Comparison of ENCODE assay signal across 20 cellular contexts in genomic region chr1:112937495-112937894, GRCh38. TPM values are rescaled to one million over a fixed set of nuclear protein-coding genes. Genes with fewer than 3 reads are reported as not detected.
DNase-seq lines count a peak whose midpoint lies in the region; ATAC-seq, FAIRE-seq and TF ChIP-seq lines count a peak whose summit lies in the region.
"Had no signal": no experiment of that assay in that cellular context is flagged by ENCODE, and none has a peak within 500 bp of the region (broad histone marks: within the 10 kb centered on the region; RNA-seq: fewer than 3 reads in every experiment).

No MANE protein-coding gene starts in this region.

- H3F3A ChIP-seq in GM23248 (ENCODE audit: insufficient read depth) = peaks cover 52% of the 10 kb centered on the region

- POLR2A ChIA-PET in A549 (lab: Yijun Ruan, JAX) = interaction anchor here (4.5 kb wide), 1 partner anchor 19 kb away, joined by 21 read pairs; the partner anchor contains the start of gene SLC16A1

- H3K27ac ChIP-seq in A549 = peak overlapping the region; percentile 68 to 91; a peak in 5 of 6 replicates
- H3K27ac ChIP-seq in GM23248 = peak overlapping the region; percentile 84
- peak overlapping the region in 2 of 4 donors; percentile 6 to 25 for H3K27ac ChIP-seq in esophagus squamous epithelium
- H3K27ac ChIP-seq: vagina had no signal

- no peaks in the 10 kb centered on the region for H3K9me3 Mint-ChIP-seq in activated T-helper 17 cell treated with anti-CD3 and anti-CD28 coated beads, Interleukin-2, amount 50 U/mL, for 72 hours
- H3K9me3 Mint-ChIP-seq: activated B cell treated with CpG ODN at 0.5 μM for 24 hours; activated T-cell treated with anti-CD3 and anti-CD28 coated beads, Interleukin-2, amount 50 U/mL, for 4 hours; dendritic cell treated with granulocyte-macrophage colony-stimulating factor and Interleukin-4, amounts not matched to agents 40 ng/mL and 50 ng/mL, for 4 days; stimulated activated memory B cell treated with anti-CD40 and anti-IgM and Interleukin-4, amounts not matched to agents 10 μg/mL and 1 μg/mL and 100 μg/mL, for 72 hours had no signal

- TF ChIP-seq EP300 in A549 (IDR thresholded peaks at IDR 0.05) = no peak

- peaks cover 18% of the 10 kb centered on the region for H3K4me1 Mint-ChIP-seq in activated T-helper 17 cell treated with anti-CD3 and anti-CD28 coated beads, Interleukin-2, amount 50 U/mL, for 72 hours

- H3K4me3 ChIP-seq in A549 (no peak overlapping the region), GM23248 (peak overlapping the region; percentile 33), esophagus squamous epithelium (no peak overlapping the region)
- H3K4me3 ChIP-seq: vagina had no signal

- no peak overlapping the region for H2AFZ ChIP-seq in GM23248

- H3K4me1 ChIP-seq in A549 (peaks cover 42% of the 10 kb centered on the region), GM23248 (ENCODE audit: insufficient read depth) (peaks cover 50% of the 10 kb centered on the region), esophagus squamous epithelium (peaks cover 0 to 40% (median 23%) of the 10 kb centered on the region in 3 donors)

- no peak for TF ChIP-seq RAD21 in A549 (conservative IDR thresholded peaks at IDR 0.05 in 1 of 2, IDR thresholded peaks at IDR 0.05 in 1 of 2)

- no peak for FAIRE-seq in A549 (lab: Jason Lieb, UNC)

- no peaks in the 10 kb centered on the region for H3K27me3 Mint-ChIP-seq in activated T-helper 17 cell treated with anti-CD3 and anti-CD28 coated beads, Interleukin-2, amount 50 U/mL, for 72 hours
- H3K27me3 Mint-ChIP-seq: activated B cell treated with CpG ODN at 0.5 μM for 24 hours; dendritic cell treated with granulocyte-macrophage colony-stimulating factor and Interleukin-4, amounts not matched to agents 40 ng/mL and 50 ng/mL, for 4 days; stimulated activated memory B cell treated with anti-CD40 and anti-IgM and Interleukin-4, amounts not matched to agents 10 μg/mL and 1 μg/mL and 100 μg/mL, for 72 hours had no signal

- TF ChIP-seq POLR2A in A549 (IDR thresholded peaks at IDR 0.05; ENCODE audit: low read length) (no peak), esophagus squamous epithelium (IDR thresholded peaks at IDR 0.05) (no peak)

- no peak for ATAC-seq in A549
- no peak for ATAC-seq in activated T-helper 17 cell treated with anti-CD3 and anti-CD28 coated beads, Interleukin-2, amount 50 U/mL, for 72 hours (replicated peaks)
- peak; percentile 19 for ATAC-seq in left lobe of liver
- ATAC-seq in GM19035 (IDR thresholded peaks at IDR 0.05; ENCODE audit: unreplicated experiment) = no peak
- no peak for ATAC-seq in HG02759 (IDR thresholded peaks at IDR 0.05; ENCODE audit: unreplicated experiment)
- ATAC-seq: activated T-cell treated with anti-CD3 and anti-CD28 coated beads, Interleukin-2, amount 50 U/mL, for 4 hours; stimulated activated memory B cell treated with anti-CD40 and anti-IgM and Interleukin-4, amounts not matched to agents 10 μg/mL and 1 μg/mL and 100 μg/mL, for 72 hours had no signal

- in situ Hi-C loops in GM23248 (cut with MboI) = no loop called here

- H3K79me2 ChIP-seq in GM23248 (ENCODE audit: insufficient read depth) = peaks cover 85% of the 10 kb centered on the region

- peak overlapping the region; percentile 60 for H3K9ac ChIP-seq in GM23248

- H4K20me1 ChIP-seq in GM23248 (ENCODE audit: insufficient read depth) = no peaks in the 10 kb centered on the region

- no peaks in the 10 kb centered on the region for H3K36me3 ChIP-seq in GM23248 (ENCODE audit: low read depth)
- H3K36me3 ChIP-seq in esophagus squamous epithelium = no peaks in the 10 kb centered on the region
- H3K36me3 ChIP-seq: vagina had no signal

- TF ChIP-seq CTCF in A549 (IDR thresholded peaks at IDR 0.05) = no peak
- no peak for TF ChIP-seq CTCF in esophagus squamous epithelium (IDR thresholded peaks at IDR 0.05)

- CTCF ChIA-PET in A549 (lab: Yijun Ruan, JAX) = interaction anchor here (0.6 to 1.3 kb wide), 3 partner anchors 58 to 221 kb away, joined by 3 read pairs; no protein-coding TSS in a partner anchor

- peak overlapping the region; percentile 62 for H3K4me2 ChIP-seq in A549
- peak overlapping the region; percentile 72 for H3K4me2 ChIP-seq in GM23248 (ENCODE audit: unreplicated experiment)

- no peaks in the 10 kb centered on the region for H3K9me3 ChIP-seq in A549
- H3K9me3 ChIP-seq in GM23248 (ENCODE audit: low read depth) = no peaks in the 10 kb centered on the region
- no peaks in the 10 kb centered on the region for H3K9me3 ChIP-seq in esophagus squamous epithelium
- H3K9me3 ChIP-seq: vagina had no signal

- peak overlapping the region; percentile 53 for H3K4me3 Mint-ChIP-seq in activated T-helper 17 cell treated with anti-CD3 and anti-CD28 coated beads, Interleukin-2, amount 50 U/mL, for 72 hours
- H3K4me3 Mint-ChIP-seq: activated B cell treated with CpG ODN at 0.5 μM for 24 hours; activated T-cell treated with anti-CD3 and anti-CD28 coated beads, Interleukin-2, amount 50 U/mL, for 4 hours; dendritic cell treated with granulocyte-macrophage colony-stimulating factor and Interleukin-4, amounts not matched to agents 40 ng/mL and 50 ng/mL, for 4 days; stimulated activated memory B cell treated with anti-CD40 and anti-IgM and Interleukin-4, amounts not matched to agents 10 μg/mL and 1 μg/mL and 100 μg/mL, for 72 hours had no signal

- intact Hi-C loops in esophagus squamous epithelium (cut with DNase I) = no loop called here

- no peaks in the 10 kb centered on the region for H3K9me2 ChIP-seq in GM23248 (ENCODE audit: insufficient read depth)

- H3K27me3 ChIP-seq in GM23248 (replicated peaks; ENCODE audit: insufficient read depth) = no peaks in the 10 kb centered on the region
- no peaks in the 10 kb centered on the region for H3K27me3 ChIP-seq in esophagus squamous epithelium
- H3K27me3 ChIP-seq: vagina had no signal

- peak overlapping the region; percentile 77 for H3K27ac Mint-ChIP-seq in activated T-helper 17 cell treated with anti-CD3 and anti-CD28 coated beads, Interleukin-2, amount 50 U/mL, for 72 hours
- H3K27ac Mint-ChIP-seq: activated B cell treated with CpG ODN at 0.5 μM for 24 hours; dendritic cell treated with granulocyte-macrophage colony-stimulating factor and Interleukin-4, amounts not matched to agents 40 ng/mL and 50 ng/mL, for 4 days; stimulated activated memory B cell treated with anti-CD40 and anti-IgM and Interleukin-4, amounts not matched to agents 10 μg/mL and 1 μg/mL and 100 μg/mL, for 72 hours had no signal

- H3K36me3 Mint-ChIP-seq in activated T-helper 17 cell treated with anti-CD3 and anti-CD28 coated beads, Interleukin-2, amount 50 U/mL, for 72 hours (ENCODE audit: low read depth) = peaks cover 19% of the 10 kb centered on the region
- H3K36me3 Mint-ChIP-seq: stimulated activated memory B cell treated with anti-CD40 and anti-IgM and Interleukin-4, amounts not matched to agents 10 μg/mL and 1 μg/mL and 100 μg/mL, for 72 hours had no signal

- DNase-seq in A549 (ENCODE audit: low read depth in 1 of 2, low spot score in 1 of 2) = no peak
- peak; percentile 26 for DNase-seq in GM23248
- DNase-seq in left lobe of liver (ENCODE audit: low spot score) = no peak
- no peak for DNase-seq in esophagus squamous epithelium (lab: John Stamatoyannopoulos, UW)
- no peak for DNase-seq in midbrain (lab: John Stamatoyannopoulos, UW)
- DNase-seq: activated B cell treated with CpG ODN at 0.5 μM for 24 hours; activated T-cell treated with anti-CD3 and anti-CD28 coated beads, Interleukin-2, amount 50 U/mL, for 4 hours; amygdala; DMS79; islet precursor cell; NCI-H2081 treated with DMSO at 0.1 percent for 48 hours; NK-92 treated with Interleukin-12 subunit alpha and Interleukin-12 subunit beta, amount 100 ng/mL, for 24 hours; retina; stimulated activated CD4-positive, alpha-beta T cell treated with anti-CD3 and anti-CD28 coated beads, Interleukin-4, amount 100 ng/mL, for 1 hour had no signal

TF ChIP-seq in A549, 52 proteins besides CTCF, POLR2A, EP300 and RAD21 (continues in another document):
- TF ChIP-seq CHD4 (IDR thresholded peaks at IDR 0.05; ENCODE audit: borderline replicate concordance) = no peak
- TF ChIP-seq ELK1 (IDR thresholded peaks at IDR 0.05; ENCODE audit: low read depth, low read length) = no peak
- TF ChIP-seq NR3C1 (IDR thresholded peaks at IDR 0.05) = no peak
- no peak for TF ChIP-seq FOXS1 (CRISPR knock-in tag; IDR thresholded peaks at IDR 0.05)
- no peak for TF ChIP-seq ZNF302 (CRISPR knock-in tag; IDR thresholded peaks at IDR 0.05)
- TF ChIP-seq ZFP36 (IDR thresholded peaks at IDR 0.05; ENCODE audit: borderline replicate concordance, partially characterized antibody) = no peak
- no peak for TF ChIP-seq BCL3 (IDR thresholded peaks at IDR 0.05)

RNA-seq across cellular contexts. Expression of gene SLC16A1, which starts 18.5 kb away (rescaled TPM):
- polyA plus RNA-seq in A549 (2011; rRNA removed) (67.9 and 70.2 TPM in 2 replicates), A549 (2017; fragmentation: RNase III; extraction: RNeasy Plus Mini Kit Qiagen cat#74134 plus additional on column Dnase treatment) (39.7 to 45.0 TPM (median 42.7 TPM) in 3 replicates), GM23248 (2016; fragmentation: Nextera tagmentation; extraction: Ambion mirVana) (97.5 and 99.9 TPM in 2 replicates)
- 17.4 and 24.6 TPM in 2 replicates for polyA plus RNA-seq in A549 (2012; cell fraction: cytosol; rRNA removed)
- 48.9 and 60.5 TPM in 2 replicates for polyA plus RNA-seq in A549 (2012; cell fraction: nucleus; rRNA removed)
- polyA minus RNA-seq in A549 (2011; rRNA and poly(A)+ RNA removed) = 122 and 127 TPM in 2 replicates
- total RNA-seq in GM23248 (2014; rRNA removed; shearing (Covaris generic)) = 153 and 178 TPM in 2 replicates
- 10 to 100 TPM; 65.5 to 98.3 TPM for total RNA-seq in activated T-helper 17 cell treated with anti-CD3 and anti-CD28 coated beads, Interleukin-2, amount 50 U/mL, for 72 hours
- total RNA-seq in left lobe of liver (29.2 TPM), esophagus squamous epithelium (10 to 100 TPM; 19.1 to 80.3 (median 57.9) TPM)
